Comparison of ENCODE assay signal across 8 cellular contexts in genomic region chr19:9818734-9819589, GRCh38. TPM values are rescaled to one million over a fixed set of nuclear protein-coding genes. Genes with fewer than 3 reads are reported as not detected.
DNase-seq lines count a peak whose midpoint lies in the region; ATAC-seq, FAIRE-seq and TF ChIP-seq lines count a peak whose summit lies in the region.

A gene with protein sequence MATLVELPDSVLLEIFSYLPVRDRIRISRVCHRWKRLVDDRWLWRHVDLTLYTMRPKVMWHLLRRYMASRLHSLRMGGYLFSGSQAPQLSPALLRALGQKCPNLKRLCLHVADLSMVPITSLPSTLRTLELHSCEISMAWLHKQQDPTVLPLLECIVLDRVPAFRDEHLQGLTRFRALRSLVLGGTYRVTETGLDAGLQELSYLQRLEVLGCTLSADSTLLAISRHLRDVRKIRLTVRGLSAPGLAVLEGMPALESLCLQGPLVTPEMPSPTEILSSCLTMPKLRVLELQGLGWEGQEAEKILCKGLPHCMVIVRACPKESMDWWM (minus strand): TSS chr19:9819079. CDS start chr19:9818813, 266 bp downstream.

- no peaks in the 10 kb centered on the region for H3K9me3 ChIP-seq in adrenal gland (replicated peaks in 1 of 3)

- H3K4me1 ChIP-seq in adrenal gland (replicated peaks in 1 of 2) = peaks cover 5 to 16% of the 10 kb centered on the region in 2 donors

- peak within 1 kb of the TSS; percentile 98 for H3K27ac Mint-ChIP-seq in type B pancreatic cell

- peak; percentile 87 for ATAC-seq in HG02840 (IDR thresholded peaks at IDR 0.05; ENCODE audit: low FRiP score, unreplicated experiment)

- TF ChIP-seq POLR2A in GM12891 (IDR thresholded peaks at IDR 0.05; ENCODE audit: low read depth, low read length) (peak; percentile 91), adrenal gland (IDR thresholded peaks at IDR 0.05) (peak; percentile 78 to 89)

- no peaks in the 10 kb centered on the region for H3K27me3 ChIP-seq in adrenal gland

- H3K4me3 Mint-ChIP-seq in type B pancreatic cell = peak within 1 kb of the TSS; percentile 93

- no peaks in the 10 kb centered on the region for H3K27me3 Mint-ChIP-seq in type B pancreatic cell

- TF ChIP-seq CTCF in adrenal gland (IDR thresholded peaks at IDR 0.05) = no peak
- no peak for TF ChIP-seq CTCF in type B pancreatic cell (conservative IDR thresholded peaks at IDR 0.05)

- peaks cover 25% of the 10 kb centered on the region for H3K4me1 Mint-ChIP-seq in type B pancreatic cell (ENCODE audit: unreplicated experiment)

- FAIRE-seq in GM12891 (lab: Jason Lieb, UNC) = peak; percentile 99

- DNase-seq in GM12891 (ENCODE audit: insufficient read length, low spot score) (peak; percentile 88), NCI-H146 (lab: John Stamatoyannopoulos, UW) (peak; percentile 100), T-helper 1 cell (peak; percentile 100), adrenal gland (peak; percentile 100), cardiac septum (ENCODE audit: low spot score) (peak; percentile 100), pons (ENCODE audit: low spot score) (peak; percentile 100), type B pancreatic cell (ENCODE audit: extremely low spot score, unreplicated experiment) (peak; percentile 100)

- H3K27ac ChIP-seq in adrenal gland = peak within 1 kb of the TSS; percentile 73 to 99 (median 97)

- no peaks in the 10 kb centered on the region for H3K9me3 Mint-ChIP-seq in type B pancreatic cell

- peaks cover 12% of the 10 kb centered on the region for H3K36me3 Mint-ChIP-seq in type B pancreatic cell

- peaks cover 0 to 7% of the 10 kb centered on the region in 2 donors for H3K36me3 ChIP-seq in adrenal gland (replicated peaks in 1 of 2)

- peak within 1 kb of the TSS; percentile 51 to 92 (median 82) for H3K4me3 ChIP-seq in adrenal gland

- 0 to 2% (median 0%) methylated on average over 26 to 81 of the region's 81 CpGs for WGBS in adrenal gland, 4 donors

- intact Hi-C loops in adrenal gland (cut with DNase I) (loop anchor here in 1 of 2 donors (10.0 kb wide), 1 partner anchor 674 kb away; the partner anchor contains the start of gene ZNF317), cardiac septum (cut with DNase I) (loop anchor here (1.0 kb wide), 1 partner anchor 27 kb away; no protein-coding TSS in a partner anchor)

TF ChIP-seq in GM12891, 5 proteins besides CTCF, POLR2A, EP300 and RAD21:
- TF ChIP-seq PAX5 (IDR thresholded peaks at IDR 0.05; ENCODE audit: insufficient read depth, low read length, severe bottlenecking) (no peak), SPI1 (IDR thresholded peaks at IDR 0.05; ENCODE audit: low read depth, low read length) (peak; percentile 66), POLR2AphosphoS5 (IDR thresholded peaks at IDR 0.05; ENCODE audit: low read depth, low read length) (peak; percentile 92), POU2F2 (IDR thresholded peaks at IDR 0.05; ENCODE audit: low read depth, low read length) (no peak), TAF1 (IDR thresholded peaks at IDR 0.05; ENCODE audit: low read depth, low read length) (peak; percentile 69)
TF ChIP-seq in GM12891: peak in this region for 3.

RNA-seq across cellular contexts. Expression of the gene that starts here (rescaled TPM):
- 16.8 TPM for polyA plus RNA-seq in GM12891 (2012; ENCODE audit: low read depth, missing spikeins)
- total RNA-seq in adrenal gland (10 to 100 TPM; 12.4 to 23.7 (median 20.7) TPM), cardiac septum (17.0 TPM), type B pancreatic cell (ENCODE audit: low replicate concordance) (27.8 and 31.4 TPM in 2 replicates)
- polyA plus RNA-seq in adrenal gland = 10 to 100 TPM in 2 of 3 donors, 1 to 10 TPM in 1; 6.6 to 31.7 (median 30.6) TPM

Comparison
In these comparisons a context has a peak if more than half of its experiments do, and no peak if none do; other contexts are left out.
1. Peak in every context shown above with its lines: DNase-seq, ATAC-seq, H3K4me3 ChIP-seq and H3K27ac ChIP-seq.